Comparison of ENCODE assay signal across 1 cellular context in the genomic region with DNA sequence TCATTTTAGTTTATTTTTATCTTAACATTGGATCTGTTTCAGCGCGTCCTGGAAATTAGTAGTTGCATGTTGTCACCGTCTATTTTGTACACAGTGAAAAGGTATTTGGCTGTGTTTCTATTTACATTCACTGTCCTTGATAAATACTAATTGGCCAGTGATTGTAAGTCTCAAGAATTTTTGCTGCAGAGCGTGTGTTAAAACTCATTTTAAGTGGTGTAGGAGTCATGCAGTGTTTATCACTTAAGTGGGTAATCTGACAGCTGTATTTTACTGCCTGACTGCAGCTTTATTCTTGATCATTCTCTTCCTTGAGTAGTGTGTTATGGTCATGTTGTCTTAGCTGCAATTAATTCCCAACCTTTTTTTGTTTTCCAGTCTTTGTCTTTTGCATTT.
A peak's percentile ranks its signal among the peaks of the same experiment; 100 is the strongest.
TF ChIP-seq lines count a peak whose summit lies in the region.

No MANE protein-coding gene starts in this region.

TF ChIP-seq in HEK293, 187 proteins besides CTCF, POLR2A, EP300 and RAD21 (continued from another document and continues in another):
- TF ChIP-seq, protein P1, sequence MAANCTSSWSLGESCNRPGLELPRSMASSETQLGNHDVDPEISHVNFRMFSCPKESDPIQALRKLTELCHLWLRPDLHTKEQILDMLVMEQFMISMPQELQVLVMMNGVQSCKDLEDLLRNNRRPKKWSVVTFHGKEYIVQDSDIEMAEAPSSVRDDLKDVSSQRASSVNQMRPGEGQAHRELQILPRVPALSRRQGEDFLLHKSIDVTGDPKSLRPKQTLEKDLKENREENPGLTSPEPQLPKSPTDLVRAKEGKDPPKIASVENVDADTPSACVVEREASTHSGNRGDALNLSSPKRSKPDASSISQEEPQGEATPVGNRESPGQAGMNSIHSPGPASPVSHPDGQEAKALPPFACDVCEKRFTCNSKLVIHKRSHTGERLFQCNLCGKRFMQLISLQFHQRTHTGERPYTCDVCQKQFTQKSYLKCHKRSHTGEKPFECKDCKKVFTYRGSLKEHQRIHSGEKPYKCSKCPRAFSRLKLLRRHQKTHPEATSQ (tag by site-specific recombination; IDR thresholded peaks at IDR 0.05): no peak
- TF ChIP-seq ZNF514 (tag by site-specific recombination; IDR thresholded peaks at IDR 0.05): no peak
- no peak for TF ChIP-seq ZNF174 (tag by site-specific recombination; IDR thresholded peaks at IDR 0.05)
- no peak for TF ChIP-seq ZNF473 (tag by site-specific recombination; IDR thresholded peaks at IDR 0.05)
- TF ChIP-seq ZNF701 (tag by site-specific recombination; IDR thresholded peaks at IDR 0.05): no peak
- TF ChIP-seq ZNF341 (tag by site-specific recombination; IDR thresholded peaks at IDR 0.05; ENCODE audit: low read depth): no peak
- no peak for TF ChIP-seq ZNF202 (tag by site-specific recombination; IDR thresholded peaks at IDR 0.05; ENCODE audit: borderline replicate concordance)
- TF ChIP-seq, protein P2, sequence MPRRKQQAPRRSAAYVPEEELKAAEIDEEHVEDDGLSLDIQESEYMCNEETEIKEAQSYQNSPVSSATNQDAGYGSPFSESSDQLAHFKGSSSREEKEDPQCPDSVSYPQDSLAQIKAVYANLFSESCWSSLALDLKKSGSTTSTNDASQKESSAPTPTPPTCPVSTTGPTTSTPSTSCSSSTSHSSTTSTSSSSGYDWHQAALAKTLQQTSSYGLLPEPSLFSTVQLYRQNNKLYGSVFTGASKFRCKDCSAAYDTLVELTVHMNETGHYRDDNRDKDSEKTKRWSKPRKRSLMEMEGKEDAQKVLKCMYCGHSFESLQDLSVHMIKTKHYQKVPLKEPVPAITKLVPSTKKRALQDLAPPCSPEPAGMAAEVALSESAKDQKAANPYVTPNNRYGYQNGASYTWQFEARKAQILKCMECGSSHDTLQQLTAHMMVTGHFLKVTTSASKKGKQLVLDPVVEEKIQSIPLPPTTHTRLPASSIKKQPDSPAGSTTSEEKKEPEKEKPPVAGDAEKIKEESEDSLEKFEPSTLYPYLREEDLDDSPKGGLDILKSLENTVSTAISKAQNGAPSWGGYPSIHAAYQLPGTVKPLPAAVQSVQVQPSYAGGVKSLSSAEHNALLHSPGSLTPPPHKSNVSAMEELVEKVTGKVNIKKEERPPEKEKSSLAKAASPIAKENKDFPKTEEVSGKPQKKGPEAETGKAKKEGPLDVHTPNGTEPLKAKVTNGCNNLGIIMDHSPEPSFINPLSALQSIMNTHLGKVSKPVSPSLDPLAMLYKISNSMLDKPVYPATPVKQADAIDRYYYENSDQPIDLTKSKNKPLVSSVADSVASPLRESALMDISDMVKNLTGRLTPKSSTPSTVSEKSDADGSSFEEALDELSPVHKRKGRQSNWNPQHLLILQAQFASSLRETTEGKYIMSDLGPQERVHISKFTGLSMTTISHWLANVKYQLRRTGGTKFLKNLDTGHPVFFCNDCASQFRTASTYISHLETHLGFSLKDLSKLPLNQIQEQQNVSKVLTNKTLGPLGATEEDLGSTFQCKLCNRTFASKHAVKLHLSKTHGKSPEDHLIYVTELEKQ (tag by site-specific recombination; IDR thresholded peaks at IDR 0.05; ENCODE audit: borderline replicate concordance): peak; percentile 63
- TF ChIP-seq, protein P3, sequence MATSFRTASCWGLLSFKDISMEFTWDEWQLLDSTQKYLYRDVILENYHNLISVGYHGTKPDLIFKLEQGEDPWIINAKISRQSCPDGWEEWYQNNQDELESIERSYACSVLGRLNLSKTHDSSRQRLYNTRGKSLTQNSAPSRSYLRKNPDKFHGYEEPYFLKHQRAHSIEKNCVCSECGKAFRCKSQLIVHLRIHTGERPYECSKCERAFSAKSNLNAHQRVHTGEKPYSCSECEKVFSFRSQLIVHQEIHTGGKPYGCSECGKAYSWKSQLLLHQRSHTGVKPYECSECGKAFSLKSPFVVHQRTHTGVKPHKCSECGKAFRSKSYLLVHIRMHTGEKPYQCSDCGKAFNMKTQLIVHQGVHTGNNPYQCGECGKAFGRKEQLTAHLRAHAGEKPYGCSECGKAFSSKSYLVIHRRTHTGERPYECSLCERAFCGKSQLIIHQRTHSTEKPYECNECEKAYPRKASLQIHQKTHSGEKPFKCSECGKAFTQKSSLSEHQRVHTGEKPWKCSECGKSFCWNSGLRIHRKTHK (tag by site-specific recombination; IDR thresholded peaks at IDR 0.05): no peak
- TF ChIP-seq ZNF239 (tag by site-specific recombination; IDR thresholded peaks at IDR 0.05): no peak
- 0 out of 2 replicates have a peak, but pooled peaks have one; percentile 60 for TF ChIP-seq BCL11A (tag by site-specific recombination; IDR thresholded peaks at IDR 0.05; ENCODE audit: low read depth)
- TF ChIP-seq SCRT1 (tag by site-specific recombination; IDR thresholded peaks at IDR 0.05; ENCODE audit: borderline replicate concordance): no peak
- TF ChIP-seq, protein P4, sequence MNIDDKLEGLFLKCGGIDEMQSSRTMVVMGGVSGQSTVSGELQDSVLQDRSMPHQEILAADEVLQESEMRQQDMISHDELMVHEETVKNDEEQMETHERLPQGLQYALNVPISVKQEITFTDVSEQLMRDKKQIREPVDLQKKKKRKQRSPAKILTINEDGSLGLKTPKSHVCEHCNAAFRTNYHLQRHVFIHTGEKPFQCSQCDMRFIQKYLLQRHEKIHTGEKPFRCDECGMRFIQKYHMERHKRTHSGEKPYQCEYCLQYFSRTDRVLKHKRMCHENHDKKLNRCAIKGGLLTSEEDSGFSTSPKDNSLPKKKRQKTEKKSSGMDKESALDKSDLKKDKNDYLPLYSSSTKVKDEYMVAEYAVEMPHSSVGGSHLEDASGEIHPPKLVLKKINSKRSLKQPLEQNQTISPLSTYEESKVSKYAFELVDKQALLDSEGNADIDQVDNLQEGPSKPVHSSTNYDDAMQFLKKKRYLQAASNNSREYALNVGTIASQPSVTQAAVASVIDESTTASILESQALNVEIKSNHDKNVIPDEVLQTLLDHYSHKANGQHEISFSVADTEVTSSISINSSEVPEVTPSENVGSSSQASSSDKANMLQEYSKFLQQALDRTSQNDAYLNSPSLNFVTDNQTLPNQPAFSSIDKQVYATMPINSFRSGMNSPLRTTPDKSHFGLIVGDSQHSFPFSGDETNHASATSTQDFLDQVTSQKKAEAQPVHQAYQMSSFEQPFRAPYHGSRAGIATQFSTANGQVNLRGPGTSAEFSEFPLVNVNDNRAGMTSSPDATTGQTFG (tag by site-specific recombination; IDR thresholded peaks at IDR 0.05; ENCODE audit: borderline replicate concordance): no peak
- TF ChIP-seq, protein P5, sequence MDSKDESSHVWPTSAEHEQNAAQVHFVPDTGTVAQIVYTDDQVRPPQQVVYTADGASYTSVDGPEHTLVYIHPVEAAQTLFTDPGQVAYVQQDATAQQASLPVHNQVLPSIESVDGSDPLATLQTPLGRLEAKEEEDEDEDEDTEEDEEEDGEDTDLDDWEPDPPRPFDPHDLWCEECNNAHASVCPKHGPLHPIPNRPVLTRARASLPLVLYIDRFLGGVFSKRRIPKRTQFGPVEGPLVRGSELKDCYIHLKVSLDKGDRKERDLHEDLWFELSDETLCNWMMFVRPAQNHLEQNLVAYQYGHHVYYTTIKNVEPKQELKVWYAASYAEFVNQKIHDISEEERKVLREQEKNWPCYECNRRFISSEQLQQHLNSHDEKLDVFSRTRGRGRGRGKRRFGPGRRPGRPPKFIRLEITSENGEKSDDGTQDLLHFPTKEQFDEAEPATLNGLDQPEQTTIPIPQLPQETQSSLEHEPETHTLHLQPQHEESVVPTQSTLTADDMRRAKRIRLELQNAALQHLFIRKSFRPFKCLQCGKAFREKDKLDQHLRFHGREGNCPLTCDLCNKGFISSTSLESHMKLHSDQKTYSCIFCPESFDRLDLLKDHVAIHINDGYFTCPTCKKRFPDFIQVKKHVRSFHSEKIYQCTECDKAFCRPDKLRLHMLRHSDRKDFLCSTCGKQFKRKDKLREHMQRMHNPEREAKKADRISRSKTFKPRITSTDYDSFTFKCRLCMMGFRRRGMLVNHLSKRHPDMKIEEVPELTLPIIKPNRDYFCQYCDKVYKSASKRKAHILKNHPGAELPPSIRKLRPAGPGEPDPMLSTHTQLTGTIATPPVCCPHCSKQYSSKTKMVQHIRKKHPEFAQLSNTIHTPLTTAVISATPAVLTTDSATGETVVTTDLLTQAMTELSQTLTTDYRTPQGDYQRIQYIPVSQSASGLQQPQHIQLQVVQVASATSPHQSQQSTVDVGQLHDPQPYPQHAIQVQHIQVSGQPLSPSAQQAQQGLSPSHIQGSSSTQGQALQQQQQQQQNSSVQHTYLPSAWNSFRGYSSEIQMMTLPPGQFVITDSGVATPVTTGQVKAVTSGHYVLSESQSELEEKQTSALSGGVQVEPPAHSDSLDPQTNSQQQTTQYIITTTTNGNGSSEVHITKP (tag by site-specific recombination; IDR thresholded peaks at IDR 0.05): no peak
- TF ChIP-seq ZNF629 (tag by site-specific recombination; IDR thresholded peaks at IDR 0.05): peak; percentile 55
- TF ChIP-seq ZFHX2 (tag by site-specific recombination; conservative IDR thresholded peaks at IDR 0.05): no peak
- TF ChIP-seq IKZF3 (tag by site-specific recombination; IDR thresholded peaks at IDR 0.05): 0 out of 2 replicates have a peak, but pooled peaks have one; percentile 46
- TF ChIP-seq, protein P6, sequence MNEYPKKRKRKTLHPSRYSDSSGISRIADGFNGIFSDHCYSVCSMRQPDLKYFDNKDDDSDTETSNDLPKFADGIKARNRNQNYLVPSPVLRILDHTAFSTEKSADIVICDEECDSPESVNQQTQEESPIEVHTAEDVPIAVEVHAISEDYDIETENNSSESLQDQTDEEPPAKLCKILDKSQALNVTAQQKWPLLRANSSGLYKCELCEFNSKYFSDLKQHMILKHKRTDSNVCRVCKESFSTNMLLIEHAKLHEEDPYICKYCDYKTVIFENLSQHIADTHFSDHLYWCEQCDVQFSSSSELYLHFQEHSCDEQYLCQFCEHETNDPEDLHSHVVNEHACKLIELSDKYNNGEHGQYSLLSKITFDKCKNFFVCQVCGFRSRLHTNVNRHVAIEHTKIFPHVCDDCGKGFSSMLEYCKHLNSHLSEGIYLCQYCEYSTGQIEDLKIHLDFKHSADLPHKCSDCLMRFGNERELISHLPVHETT (tag by site-specific recombination; IDR thresholded peaks at IDR 0.05): peak; percentile 44; the same call in 1 of the 2 replicates
- TF ChIP-seq, protein P7, sequence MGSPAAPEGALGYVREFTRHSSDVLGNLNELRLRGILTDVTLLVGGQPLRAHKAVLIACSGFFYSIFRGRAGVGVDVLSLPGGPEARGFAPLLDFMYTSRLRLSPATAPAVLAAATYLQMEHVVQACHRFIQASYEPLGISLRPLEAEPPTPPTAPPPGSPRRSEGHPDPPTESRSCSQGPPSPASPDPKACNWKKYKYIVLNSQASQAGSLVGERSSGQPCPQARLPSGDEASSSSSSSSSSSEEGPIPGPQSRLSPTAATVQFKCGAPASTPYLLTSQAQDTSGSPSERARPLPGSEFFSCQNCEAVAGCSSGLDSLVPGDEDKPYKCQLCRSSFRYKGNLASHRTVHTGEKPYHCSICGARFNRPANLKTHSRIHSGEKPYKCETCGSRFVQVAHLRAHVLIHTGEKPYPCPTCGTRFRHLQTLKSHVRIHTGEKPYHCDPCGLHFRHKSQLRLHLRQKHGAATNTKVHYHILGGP (tag by site-specific recombination; IDR thresholded peaks at IDR 0.05): no peak
- TF ChIP-seq ZFP41 (tag by site-specific recombination; IDR thresholded peaks at IDR 0.05; ENCODE audit: borderline replicate concordance): no peak
- TF ChIP-seq HOXC10 (CRISPR knock-in tag; IDR thresholded peaks at IDR 0.05): no peak
- TF ChIP-seq, protein P8, sequence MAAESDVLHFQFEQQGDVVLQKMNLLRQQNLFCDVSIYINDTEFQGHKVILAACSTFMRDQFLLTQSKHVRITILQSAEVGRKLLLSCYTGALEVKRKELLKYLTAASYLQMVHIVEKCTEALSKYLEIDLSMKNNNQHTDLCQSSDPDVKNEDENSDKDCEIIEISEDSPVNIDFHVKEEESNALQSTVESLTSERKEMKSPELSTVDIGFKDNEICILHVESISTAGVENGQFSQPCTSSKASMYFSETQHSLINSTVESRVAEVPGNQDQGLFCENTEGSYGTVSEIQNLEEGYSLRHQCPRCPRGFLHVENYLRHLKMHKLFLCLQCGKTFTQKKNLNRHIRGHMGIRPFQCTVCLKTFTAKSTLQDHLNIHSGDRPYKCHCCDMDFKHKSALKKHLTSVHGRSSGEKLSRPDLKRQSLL (tag by site-specific recombination; IDR thresholded peaks at IDR 0.05): no peak
- no peak for TF ChIP-seq ZNF223 (tag by site-specific recombination; IDR thresholded peaks at IDR 0.05)
- no peak for TF ChIP-seq ZFP3 (tag by site-specific recombination; IDR thresholded peaks at IDR 0.05; ENCODE audit: low read depth)
- TF ChIP-seq, protein P9, sequence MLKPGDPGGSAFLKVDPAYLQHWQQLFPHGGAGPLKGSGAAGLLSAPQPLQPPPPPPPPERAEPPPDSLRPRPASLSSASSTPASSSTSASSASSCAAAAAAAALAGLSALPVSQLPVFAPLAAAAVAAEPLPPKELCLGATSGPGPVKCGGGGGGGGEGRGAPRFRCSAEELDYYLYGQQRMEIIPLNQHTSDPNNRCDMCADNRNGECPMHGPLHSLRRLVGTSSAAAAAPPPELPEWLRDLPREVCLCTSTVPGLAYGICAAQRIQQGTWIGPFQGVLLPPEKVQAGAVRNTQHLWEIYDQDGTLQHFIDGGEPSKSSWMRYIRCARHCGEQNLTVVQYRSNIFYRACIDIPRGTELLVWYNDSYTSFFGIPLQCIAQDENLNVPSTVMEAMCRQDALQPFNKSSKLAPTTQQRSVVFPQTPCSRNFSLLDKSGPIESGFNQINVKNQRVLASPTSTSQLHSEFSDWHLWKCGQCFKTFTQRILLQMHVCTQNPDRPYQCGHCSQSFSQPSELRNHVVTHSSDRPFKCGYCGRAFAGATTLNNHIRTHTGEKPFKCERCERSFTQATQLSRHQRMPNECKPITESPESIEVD (tag by site-specific recombination; IDR thresholded peaks at IDR 0.05): peak; percentile 96
- TF ChIP-seq SP2 (tag by site-specific recombination; IDR thresholded peaks at IDR 0.05): no peak
- no peak for TF ChIP-seq ZBTB21 (tag by site-specific recombination; IDR thresholded peaks at IDR 0.05)
- TF ChIP-seq ZNF600 (tag by site-specific recombination; IDR thresholded peaks at IDR 0.05): peak; percentile 32; the same call in 1 of the 2 replicates
- TF ChIP-seq, protein P10, sequence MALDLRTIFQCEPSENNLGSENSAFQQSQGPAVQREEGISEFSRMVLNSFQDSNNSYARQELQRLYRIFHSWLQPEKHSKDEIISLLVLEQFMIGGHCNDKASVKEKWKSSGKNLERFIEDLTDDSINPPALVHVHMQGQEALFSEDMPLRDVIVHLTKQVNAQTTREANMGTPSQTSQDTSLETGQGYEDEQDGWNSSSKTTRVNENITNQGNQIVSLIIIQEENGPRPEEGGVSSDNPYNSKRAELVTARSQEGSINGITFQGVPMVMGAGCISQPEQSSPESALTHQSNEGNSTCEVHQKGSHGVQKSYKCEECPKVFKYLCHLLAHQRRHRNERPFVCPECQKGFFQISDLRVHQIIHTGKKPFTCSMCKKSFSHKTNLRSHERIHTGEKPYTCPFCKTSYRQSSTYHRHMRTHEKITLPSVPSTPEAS (tag by site-specific recombination; IDR thresholded peaks at IDR 0.05): no peak
